Comparison of ENCODE assay signal across 8 cellular contexts in the genomic region with DNA sequence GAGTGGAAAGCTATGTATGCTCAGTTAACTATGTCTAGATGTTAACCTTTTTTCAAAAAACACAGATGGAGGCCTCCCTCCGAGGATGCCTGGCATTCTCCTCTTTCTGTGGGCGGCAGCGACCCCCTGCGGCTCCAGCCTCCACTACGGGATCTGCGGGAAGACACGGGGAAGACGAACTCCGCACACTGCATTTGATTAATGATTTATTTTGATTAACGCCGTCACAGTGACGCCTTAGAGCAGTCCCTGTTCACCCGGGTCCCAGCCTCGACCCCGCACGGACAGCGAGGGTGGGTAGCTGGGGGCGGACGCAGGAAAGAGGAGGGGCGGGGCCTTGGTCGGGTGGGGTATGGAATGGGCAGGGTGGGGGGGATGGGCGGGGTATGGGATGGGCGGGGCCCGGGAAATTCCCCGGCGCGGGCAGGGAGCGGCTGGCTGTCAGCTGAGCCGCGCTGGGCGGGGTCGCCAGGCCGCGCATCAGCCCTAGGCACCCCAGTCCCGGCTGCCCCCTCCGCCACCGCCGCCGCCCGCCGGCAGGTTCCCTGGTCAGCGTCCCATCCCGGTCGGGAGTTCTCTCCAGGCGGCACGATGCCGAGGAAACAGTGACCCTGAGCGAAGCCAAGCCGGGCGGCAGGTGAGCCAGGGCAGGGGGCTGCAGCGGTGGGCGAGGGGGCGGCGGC.
DNase-seq lines count a peak whose midpoint lies in the region; ATAC-seq lines count a peak whose summit lies in the region.

Gene OPTN (plus strand): TSS at position 498 of the 683 bp plus-strand sequence. CDS start 8,960 bp downstream, outside the sequence.

- DNase-seq in NCI-H2081 (lab: John Stamatoyannopoulos, UW) (peak; percentile 43 to 65), NCI-H2081 treated with DMSO at 0.1 percent for 48 hours (lab: John Stamatoyannopoulos, UW) (no peak), NCI-H1930 (lab: John Stamatoyannopoulos, UW) (peak; percentile 19 to 48), islet precursor cell (peak; percentile 94)
- DNase-seq in activated CD4-positive, CD25-positive, alpha-beta regulatory T cell treated with anti-CD3 and anti-CD28 coated beads, Interleukin-2, amount 50 U/mL, for 16 hours (ENCODE audit: low read depth, low spot score): peak; percentile 48
- peak; percentile 80 for DNase-seq in central memory CD4-positive, alpha-beta T cell
- peak; percentile 57 to 64 for DNase-seq in stimulated activated CD4-positive, alpha-beta T cell treated with anti-CD3 and anti-CD28 coated beads, Interleukin-15, amount 100 ng/mL, for 1 hour (ENCODE audit: low read depth in 1 of 2, low spot score in 1 of 2)

- peak; percentile 65 for ATAC-seq in HG02885 (IDR thresholded peaks at IDR 0.05; ENCODE audit: poor library complexity, unreplicated experiment)
